8 cellular contexts compared by ENCODE assay signal in genomic region chr1:239976130-239976968, GRCh38.
DNase-seq lines count a peak whose midpoint lies in the region; ATAC-seq lines count a peak whose summit lies in the region.

No MANE protein-coding gene starts in this region.

- DNase-seq in EL: peak; percentile 64
- peak; percentile 51 for DNase-seq in RPMI7951 (ENCODE audit: low read depth)
- DNase-seq in anterior cingulate cortex (lab: John Stamatoyannopoulos, UW): peak in 39 of 58 donors; percentile 1 to 73 (median 21)
- peak; percentile 43 for DNase-seq in iPS DF 6.9 (ENCODE audit: low read depth, low spot score)
- DNase-seq in stimulated activated CD4-positive, alpha-beta T cell treated with anti-CD3 and anti-CD28 coated beads, Interleukin-15, amount 100 ng/mL, for 48 hours (ENCODE audit: low read depth in 2 of 2): peak; percentile 15 to 36

- ATAC-seq in GM19438 (IDR thresholded peaks at IDR 0.05; ENCODE audit: low read depth, unreplicated experiment) (peak; percentile 89), HG03432 (IDR thresholded peaks at IDR 0.05; ENCODE audit: unreplicated experiment) (peak; percentile 92), esophagus mucosa (no peak)

- H3K27ac ChIP-seq in iPS DF 6.9 (ENCODE audit: low read length): no peak overlapping the region

- H3K27me3 ChIP-seq in iPS DF 6.9 (ENCODE audit: control insufficient read depth, insufficient read depth, low read length): no peaks in the 10 kb centered on the region

- peaks cover 1% of the 10 kb centered on the region; the same call in 1 of the 2 replicates for H3K9me3 ChIP-seq in iPS DF 6.9 (ENCODE audit: control insufficient read depth, insufficient read depth, low read length)

- H3K36me3 ChIP-seq in iPS DF 6.9 (ENCODE audit: control insufficient read depth, insufficient read depth, low read length): no peaks in the 10 kb centered on the region

- H3K4me3 ChIP-seq in iPS DF 6.9 (ENCODE audit: low read length): no peak overlapping the region

- no peaks in the 10 kb centered on the region for H3K4me1 ChIP-seq in iPS DF 6.9 (ENCODE audit: control insufficient read depth, insufficient read depth, low read length)

- WGBS in iPS DF 6.9 (ENCODE audit: insufficient coverage, insufficient read length): no CpG with 5 or more reads among the region's 5 CpGs
